8 cellular contexts compared by ENCODE assay signal in genomic region chr3:30319713-30320112, GRCh38.
A peak's percentile ranks its signal among the peaks of the same experiment; 100 is the strongest.
DNase-seq lines count a peak whose midpoint lies in the region; ATAC-seq and TF ChIP-seq lines count a peak whose summit lies in the region.

No MANE protein-coding gene starts in this region.

- peak; percentile 82 for ATAC-seq in GM21515 (IDR thresholded peaks at IDR 0.05; ENCODE audit: unreplicated experiment)
- peak; percentile 67 for ATAC-seq in esophagus mucosa
- ATAC-seq in omental fat pad (ENCODE audit: low FRiP score): peak; percentile 58

- no peak overlapping the region for H3K27ac Mint-ChIP-seq in activated CD4-positive, alpha-beta T cell treated with anti-CD3 and anti-CD28 coated beads, Interleukin-2, amount 10 ng/mL, durations not matched to agents 24 days and 14 days

- in situ Hi-C loops in GM13976 (cut with MboI; ENCODE audit: low sequenced_read_pairs, unreplicated experiment): no loop called here

- intact Hi-C loops in activated CD4-positive, alpha-beta T cell treated with anti-CD3 and anti-CD28 coated beads, Interleukin-2, amount 10 ng/mL, durations not matched to agents 24 days and 14 days (cut with micrococcal nuclease): loop anchor here (2.0 kb wide), 1 partner anchor 27 kb away; no protein-coding TSS in a partner anchor

- peaks cover 17% of the 10 kb centered on the region for H3K9me3 Mint-ChIP-seq in activated CD4-positive, alpha-beta T cell treated with anti-CD3 and anti-CD28 coated beads, Interleukin-2, amount 10 ng/mL, durations not matched to agents 24 days and 14 days

- DNase-seq in D341Med (ENCODE audit: low spot score) (peak; percentile 60), MG63 (peak; percentile 19), omental fat pad (ENCODE audit: low spot score) (no peak), NCI-H1436 treated with DMSO at 0.1 percent for 48 hours (lab: John Stamatoyannopoulos, UW) (no peak), GM13976 (ENCODE audit: low spot score) (no peak)
- peak; percentile 72 for DNase-seq in activated CD4-positive, alpha-beta T cell treated with anti-CD3 and anti-CD28 coated beads, Interleukin-2, amount 10 ng/mL, durations not matched to agents 24 days and 14 days

- peaks cover 3% of the 10 kb centered on the region; the same call in 1 of the 2 replicates for H3K9me3 ChIP-seq in MG63

- TF ChIP-seq CTCF in omental fat pad (IDR thresholded peaks at IDR 0.05) (no peak), GM13976 (IDR thresholded peaks at IDR 0.05; ENCODE audit: borderline replicate concordance, control extremely low read depth, extremely low read depth, insufficient read depth, missing control alignments) (no peak)

- H3K27me3 ChIP-seq in MG63: no peaks in the 10 kb centered on the region

- no peak overlapping the region for H3K4me3 Mint-ChIP-seq in activated CD4-positive, alpha-beta T cell treated with anti-CD3 and anti-CD28 coated beads, Interleukin-2, amount 10 ng/mL, durations not matched to agents 24 days and 14 days

- no peak overlapping the region for H3K4me3 ChIP-seq in MG63

- H3K36me3 Mint-ChIP-seq in activated CD4-positive, alpha-beta T cell treated with anti-CD3 and anti-CD28 coated beads, Interleukin-2, amount 10 ng/mL, durations not matched to agents 24 days and 14 days (ENCODE audit: low read depth): peaks cover 2% of the 10 kb centered on the region

- no peaks in the 10 kb centered on the region for H3K27me3 Mint-ChIP-seq in activated CD4-positive, alpha-beta T cell treated with anti-CD3 and anti-CD28 coated beads, Interleukin-2, amount 10 ng/mL, durations not matched to agents 24 days and 14 days

- H3K4me1 Mint-ChIP-seq in activated CD4-positive, alpha-beta T cell treated with anti-CD3 and anti-CD28 coated beads, Interleukin-2, amount 10 ng/mL, durations not matched to agents 24 days and 14 days: peaks cover 3% of the 10 kb centered on the region

- no peaks in the 10 kb centered on the region for H3K36me3 ChIP-seq in MG63

Comparison
In these comparisons a context has a peak if more than half of its experiments do, and no peak if none do; other contexts are left out.
1. DNase-seq: peak in D341Med (single experiment), MG63 (single experiment) and activated CD4-positive, alpha-beta T cell treated with anti-CD3 and anti-CD28 coated beads, Interleukin-2, amount 10 ng/mL, durations not matched to agents 24 days and 14 days (single experiment); none in omental fat pad (single experiment), NCI-H1436 treated with DMSO at 0.1 percent for 48 hours (single experiment) and GM13976 (single experiment).
2. Peak in every context shown above with its lines, with median percentiles within 50 percentile points of each other: ATAC-seq.